19 cellular contexts compared by ENCODE assay signal in genomic region chr22:27122561-27122960, GRCh38.
"Had no signal": no experiment of that assay in that cellular context is flagged by ENCODE, and none has a peak within 500 bp of the region (broad histone marks: within the 10 kb centered on the region; RNA-seq: fewer than 3 reads in every experiment).

No MANE protein-coding gene starts in this region.

- H3K4me3 Mint-ChIP-seq: activated B cell treated with CpG ODN at 0.5 μM for 24 hours; activated CD4-positive, alpha-beta memory T cell treated with anti-CD3 and anti-CD28 coated beads for 36 hours; activated naive CD4-positive, alpha-beta T cell treated with anti-CD3 and anti-CD28 coated beads, Interleukin-2, amount 10 ng/mL, durations not matched to agents 7 days and 5 days; activated T-cell treated with anti-CD3 and anti-CD28 coated beads, Interleukin-2, amount 50 U/mL, for 72 hours; natural killer cell; stimulated activated naive CD8-positive, alpha-beta T cell treated with anti-CD3 and anti-CD28 coated beads, Interleukin-15, amount 100 ng/mL, for 72 hours had no signal

- H3K4me1 ChIP-seq: colonic mucosa, psoas muscle, right atrium auricular region, tibial nerve had no signal

- H3K4me1 Mint-ChIP-seq: activated B cell treated with CpG ODN at 0.5 μM for 24 hours; activated naive CD4-positive, alpha-beta T cell treated with anti-CD3 and anti-CD28 coated beads, Interleukin-2, amount 10 ng/mL, durations not matched to agents 7 days and 5 days; natural killer cell; stimulated activated naive CD8-positive, alpha-beta T cell treated with anti-CD3 and anti-CD28 coated beads, Interleukin-15, amount 100 ng/mL, for 72 hours had no signal

- H3K27me3 ChIP-seq: colonic mucosa, esophagus muscularis mucosa, right atrium auricular region, tibial nerve had no signal

- H3K9me3 ChIP-seq: colonic mucosa, psoas muscle had no signal

- H3K36me3 Mint-ChIP-seq: activated CD4-positive, alpha-beta memory T cell treated with anti-CD3 and anti-CD28 coated beads for 36 hours; activated naive CD4-positive, alpha-beta T cell treated with anti-CD3 and anti-CD28 coated beads, Interleukin-2, amount 10 ng/mL, durations not matched to agents 7 days and 5 days; natural killer cell had no signal

- H3K36me3 ChIP-seq: colonic mucosa, esophagus muscularis mucosa, left ventricle myocardium inferior, right atrium auricular region, tibial nerve had no signal

- H3K4me3 ChIP-seq: colonic mucosa, esophagus muscularis mucosa, left ventricle myocardium inferior, psoas muscle, right atrium auricular region, tibial nerve had no signal

- H3K27ac Mint-ChIP-seq: activated B cell treated with CpG ODN at 0.5 μM for 24 hours; activated CD4-positive, alpha-beta memory T cell treated with anti-CD3 and anti-CD28 coated beads for 36 hours; activated naive CD4-positive, alpha-beta T cell treated with anti-CD3 and anti-CD28 coated beads, Interleukin-2, amount 10 ng/mL, durations not matched to agents 7 days and 5 days; activated T-cell treated with anti-CD3 and anti-CD28 coated beads, Interleukin-2, amount 50 U/mL, for 72 hours; natural killer cell; stimulated activated naive CD8-positive, alpha-beta T cell treated with anti-CD3 and anti-CD28 coated beads, Interleukin-15, amount 100 ng/mL, for 72 hours had no signal

- ATAC-seq: activated T-cell treated with anti-CD3 and anti-CD28 coated beads, Interleukin-2, amount 50 U/mL, for 72 hours; natural killer cell; psoas muscle; stimulated activated naive CD8-positive, alpha-beta T cell treated with anti-CD3 and anti-CD28 coated beads, Interleukin-15, amount 100 ng/mL, for 72 hours had no signal

- DNase-seq: activated B cell treated with CpG ODN at 0.5 μM for 24 hours; activated CD4-positive, alpha-beta memory T cell treated with anti-CD3 and anti-CD28 coated beads for 36 hours; activated CD4-positive, alpha-beta T cell treated with anti-CD3 and anti-CD28 coated beads for 4 hours; activated effector memory CD4-positive, alpha-beta T cell treated with Interleukin-2 at 50 U/mL for 16 hours; activated naive CD4-positive, alpha-beta T cell treated with anti-CD3 and anti-CD28 coated beads, Interleukin-2, amount 10 ng/mL, durations not matched to agents 7 days and 5 days; activated T-cell treated with anti-CD3 and anti-CD28 coated beads, Interleukin-2, amount 50 U/mL, for 72 hours; amygdala; colonic mucosa; hippocampal formation; left ventricle myocardium inferior; midbrain; natural killer cell; psoas muscle; stimulated activated CD4-positive, alpha-beta T cell treated with anti-CD3 and anti-CD28 coated beads, Interleukin-12 subunit alpha, Interleukin-12 subunit beta, amount 100 ng/mL, for 4 hours; stimulated activated naive CD8-positive, alpha-beta T cell treated with anti-CD3 and anti-CD28 coated beads, Interleukin-15, amount 100 ng/mL, for 72 hours; T-helper 9 cell had no signal

- H3K9me3 Mint-ChIP-seq: activated B cell treated with CpG ODN at 0.5 μM for 24 hours; activated CD4-positive, alpha-beta memory T cell treated with anti-CD3 and anti-CD28 coated beads for 36 hours; activated naive CD4-positive, alpha-beta T cell treated with anti-CD3 and anti-CD28 coated beads, Interleukin-2, amount 10 ng/mL, durations not matched to agents 7 days and 5 days; natural killer cell; stimulated activated naive CD8-positive, alpha-beta T cell treated with anti-CD3 and anti-CD28 coated beads, Interleukin-15, amount 100 ng/mL, for 72 hours had no signal

- H3K27ac ChIP-seq: colonic mucosa, esophagus muscularis mucosa, left ventricle myocardium inferior, psoas muscle, right atrium auricular region, tibial nerve had no signal
